Comparison of ENCODE assay signal across 1 cellular context in genomic region chrX:154762529-154763296, GRCh38.
TF ChIP-seq lines count a peak whose summit lies in the region.

Gene DKC1 (plus strand): TSS chrX:154762864. CDS start chrX:154762966, 102 bp downstream.

TF ChIP-seq in HEK293, 187 proteins besides CTCF, POLR2A, EP300 and RAD21 (continued from another document and continues in another):
- TF ChIP-seq PATZ1 (tag by site-specific recombination; IDR thresholded peaks at IDR 0.05) (peak; percentile 71), ZSCAN5A (tag by site-specific recombination; IDR thresholded peaks at IDR 0.05) (0 out of 2 replicates have a peak, but pooled peaks have one; percentile 85), AEBP2 (tag by site-specific recombination; IDR thresholded peaks at IDR 0.05; ENCODE audit: borderline replicate concordance) (no peak), ZNF133 (tag by site-specific recombination; IDR thresholded peaks at IDR 0.05) (no peak), ZEB2 (tag by site-specific recombination; IDR thresholded peaks at IDR 0.05) (peak; percentile 58; the same call in 1 of the 2 replicates), ZBTB8A (tag by site-specific recombination; IDR thresholded peaks at IDR 0.05) (peak; percentile 50; the same call in 1 of the 2 replicates), ZNF654 (tag by site-specific recombination; IDR thresholded peaks at IDR 0.05; ENCODE audit: low read depth) (no peak), SP3 (tag by site-specific recombination; IDR thresholded peaks at IDR 0.05) (peak; percentile 95), ZNF555 (tag by site-specific recombination; conservative IDR thresholded peaks at IDR 0.05) (no peak), ZNF221 (tag by site-specific recombination; IDR thresholded peaks at IDR 0.05; ENCODE audit: borderline replicate concordance) (no peak), ZNF768 (tag by site-specific recombination; IDR thresholded peaks at IDR 0.05) (no peak), ZBTB49 (tag by site-specific recombination; IDR thresholded peaks at IDR 0.05; ENCODE audit: low read depth) (no peak), ZNF19 (tag by site-specific recombination; IDR thresholded peaks at IDR 0.05; ENCODE audit: low read depth) (no peak), ZNF645 (tag by site-specific recombination; IDR thresholded peaks at IDR 0.05) (no peak), ZNF423 (tag by site-specific recombination; IDR thresholded peaks at IDR 0.05) (no peak), SCRT2 (tag by site-specific recombination; IDR thresholded peaks at IDR 0.05) (no peak), ZNF335 (tag by site-specific recombination; conservative IDR thresholded peaks at IDR 0.05) (no peak; the same call in none of the 2 replicates), ZNF561 (tag by site-specific recombination; IDR thresholded peaks at IDR 0.05; ENCODE audit: borderline replicate concordance) (peak; percentile 23; the same call in 1 of the 2 replicates), REST (tag by site-specific recombination; IDR thresholded peaks at IDR 0.05) (no peak), ZNF18 (tag by site-specific recombination; IDR thresholded peaks at IDR 0.05) (no peak), ZNF138 (tag by site-specific recombination; IDR thresholded peaks at IDR 0.05; ENCODE audit: borderline replicate concordance) (no peak), ZNF354C (tag by site-specific recombination; IDR thresholded peaks at IDR 0.05; ENCODE audit: borderline replicate concordance, low read depth) (no peak), KLF10 (tag by site-specific recombination; IDR thresholded peaks at IDR 0.05) (peak; percentile 86), ZNF664 (tag by site-specific recombination; IDR thresholded peaks at IDR 0.05) (no peak), ZNF837 (tag by site-specific recombination; IDR thresholded peaks at IDR 0.05) (no peak), YY2 (tag by site-specific recombination; IDR thresholded peaks at IDR 0.05) (peak; percentile 66), ZNF23 (tag by site-specific recombination; IDR thresholded peaks at IDR 0.05; ENCODE audit: borderline replicate concordance) (no peak), ZSCAN4 (tag by site-specific recombination; IDR thresholded peaks at IDR 0.05) (no peak), ZNF366 (tag by site-specific recombination; conservative IDR thresholded peaks at IDR 0.05) (no peak), ZBTB7A (tag by site-specific recombination; IDR thresholded peaks at IDR 0.05; ENCODE audit: low read depth) (no peak), ZNF433 (tag by site-specific recombination; IDR thresholded peaks at IDR 0.05; ENCODE audit: low read depth) (no peak), ZNF510 (tag by site-specific recombination; IDR thresholded peaks at IDR 0.05; ENCODE audit: insufficient replicate concordance) (no peak), PRDM4 (tag by site-specific recombination; IDR thresholded peaks at IDR 0.05) (no peak), ZNF660 (tag by site-specific recombination; IDR thresholded peaks at IDR 0.05) (no peak), SALL2 (tag by site-specific recombination; IDR thresholded peaks at IDR 0.05; ENCODE audit: borderline replicate concordance) (no peak)
- TF ChIP-seq, protein P1, sequence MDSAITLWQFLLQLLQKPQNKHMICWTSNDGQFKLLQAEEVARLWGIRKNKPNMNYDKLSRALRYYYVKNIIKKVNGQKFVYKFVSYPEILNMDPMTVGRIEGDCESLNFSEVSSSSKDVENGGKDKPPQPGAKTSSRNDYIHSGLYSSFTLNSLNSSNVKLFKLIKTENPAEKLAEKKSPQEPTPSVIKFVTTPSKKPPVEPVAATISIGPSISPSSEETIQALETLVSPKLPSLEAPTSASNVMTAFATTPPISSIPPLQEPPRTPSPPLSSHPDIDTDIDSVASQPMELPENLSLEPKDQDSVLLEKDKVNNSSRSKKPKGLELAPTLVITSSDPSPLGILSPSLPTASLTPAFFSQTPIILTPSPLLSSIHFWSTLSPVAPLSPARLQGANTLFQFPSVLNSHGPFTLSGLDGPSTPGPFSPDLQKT (IDR thresholded peaks at IDR 0.05; ENCODE audit: borderline replicate concordance, low read depth, low read length), result no peak
- TF ChIP-seq, protein P2, sequence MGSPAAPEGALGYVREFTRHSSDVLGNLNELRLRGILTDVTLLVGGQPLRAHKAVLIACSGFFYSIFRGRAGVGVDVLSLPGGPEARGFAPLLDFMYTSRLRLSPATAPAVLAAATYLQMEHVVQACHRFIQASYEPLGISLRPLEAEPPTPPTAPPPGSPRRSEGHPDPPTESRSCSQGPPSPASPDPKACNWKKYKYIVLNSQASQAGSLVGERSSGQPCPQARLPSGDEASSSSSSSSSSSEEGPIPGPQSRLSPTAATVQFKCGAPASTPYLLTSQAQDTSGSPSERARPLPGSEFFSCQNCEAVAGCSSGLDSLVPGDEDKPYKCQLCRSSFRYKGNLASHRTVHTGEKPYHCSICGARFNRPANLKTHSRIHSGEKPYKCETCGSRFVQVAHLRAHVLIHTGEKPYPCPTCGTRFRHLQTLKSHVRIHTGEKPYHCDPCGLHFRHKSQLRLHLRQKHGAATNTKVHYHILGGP (tag by site-specific recombination; IDR thresholded peaks at IDR 0.05), result no peak
